Comparison of ENCODE assay signal across 11 cellular contexts in the genomic region with DNA sequence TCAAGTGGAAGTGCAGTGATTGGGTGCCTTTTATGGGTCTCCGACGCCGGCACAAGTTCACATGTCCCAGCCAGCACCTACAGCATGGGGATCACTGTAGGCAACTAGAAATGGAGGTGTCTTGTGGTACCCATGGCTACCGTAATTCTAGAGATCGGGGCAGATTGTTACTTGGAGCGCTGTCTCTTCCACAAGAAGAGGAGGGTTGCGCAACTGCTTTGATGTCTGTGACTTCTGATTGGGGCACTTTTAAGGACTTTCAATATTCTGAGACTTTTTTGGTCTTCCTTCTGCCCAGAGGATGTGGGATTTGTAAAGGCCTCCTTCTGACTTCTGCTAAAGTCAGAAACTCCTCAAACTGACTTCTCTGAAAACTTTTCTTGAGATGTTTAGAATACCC. TPM values are rescaled to one million over a fixed set of nuclear protein-coding genes. Genes with fewer than 3 reads are reported as not detected.
DNase-seq lines count a peak whose midpoint lies in the region; ATAC-seq and TF ChIP-seq lines count a peak whose summit lies in the region.
"Had no signal": no experiment of that assay in that cellular context is flagged by ENCODE, and none has a peak within 500 bp of the region (broad histone marks: within the 10 kb centered on the region; RNA-seq: fewer than 3 reads in every experiment).

No MANE protein-coding gene starts in this region.

- H3K79me1 ChIP-seq in mesenchymal stem cell (replicated peaks; ENCODE audit: low read length, poor library complexity, severe bottlenecking): peaks cover 11% of the 10 kb centered on the region

- H3K4me3 Mint-ChIP-seq in activated CD4-positive, alpha-beta T cell treated with anti-CD3 and anti-CD28 coated beads for 36 hours: no peak overlapping the region

- no peak overlapping the region for H2BK5ac ChIP-seq in mesenchymal stem cell (ENCODE audit: low read depth, low read length, poor library complexity, severe bottlenecking)

- H3K18ac ChIP-seq in mesenchymal stem cell (ENCODE audit: low read depth in 1 of 2, low read length in 2 of 2): no peak overlapping the region

- H3K36me3 ChIP-seq in mesenchymal stem cell (ENCODE audit: control insufficient read depth in 1 of 2, insufficient read depth in 2 of 2, low read depth in 1 of 2, low read length in 2 of 2): peaks cover 20 to 32% of the 10 kb centered on the region in 2 experiments
- peaks cover 2 to 5% of the 10 kb centered on the region in 2 donors for H3K36me3 ChIP-seq in thyroid gland

- H3K27ac ChIP-seq in mesenchymal stem cell (ENCODE audit: low read length, poor library complexity, severe bottlenecking) (peak overlapping the region; percentile 5), thyroid gland (peak overlapping the region in 2 of 3 donors; percentile 60 to 61)
- H3K27ac ChIP-seq: 22Rv1 had no signal

- no peak overlapping the region for H3K23ac ChIP-seq in mesenchymal stem cell (ENCODE audit: low read length in 2 of 2)

- H2AFZ ChIP-seq in mesenchymal stem cell (ENCODE audit: low read depth, low read length): no peak overlapping the region

- H2BK120ac ChIP-seq in mesenchymal stem cell (ENCODE audit: low read depth, low read length): no peak overlapping the region

- H3K36me3 Mint-ChIP-seq in activated CD4-positive, alpha-beta T cell treated with anti-CD3 and anti-CD28 coated beads for 36 hours (ENCODE audit: low read depth): no peaks in the 10 kb centered on the region
- H3K36me3 Mint-ChIP-seq: activated naive CD4-positive, alpha-beta T cell treated with anti-CD3 and anti-CD28 coated beads, Interleukin-2, amount 10 ng/mL, durations not matched to agents 7 days and 5 days had no signal

- no peak overlapping the region for H2BK15ac ChIP-seq in mesenchymal stem cell (ENCODE audit: low read depth, poor library complexity, severe bottlenecking)

- intact Hi-C loops in thyroid gland (cut with DNase I) (loop anchor here (2.0 kb wide), 1 partner anchor 68 kb away; no protein-coding TSS in a partner anchor), lower leg skin (cut with DNase I; ENCODE audit: low total_unique reads) (loop anchor here (10.0 kb wide), 1 partner anchor 824 kb away; no protein-coding TSS in a partner anchor)
- intact Hi-C loops in activated CD4-positive, alpha-beta T cell treated with anti-CD3 and anti-CD28 coated beads for 36 hours (cut with DNase I, micrococcal nuclease): loop anchor here in 1 of 2 experiments (2.0 kb wide), 1 partner anchor 556 kb away; no protein-coding TSS in a partner anchor

- no peak overlapping the region for H3K27ac Mint-ChIP-seq in activated CD4-positive, alpha-beta T cell treated with anti-CD3 and anti-CD28 coated beads for 36 hours

- no peak overlapping the region for H3K4me2 ChIP-seq in mesenchymal stem cell (ENCODE audit: low read length, poor library complexity, severe bottlenecking)

- H3K14ac ChIP-seq in mesenchymal stem cell (ENCODE audit: low read length in 2 of 2): no peak overlapping the region

- no peak overlapping the region for H3K4ac ChIP-seq in mesenchymal stem cell (ENCODE audit: low read depth in 1 of 2, low read length in 2 of 2)

- H3K9me3 ChIP-seq in mesenchymal stem cell (ENCODE audit: control insufficient read depth, low read length) (no peaks in the 10 kb centered on the region), thyroid gland (no peaks in the 10 kb centered on the region)

- H3K4me1 ChIP-seq in mesenchymal stem cell (ENCODE audit: control insufficient read depth, insufficient read depth, low read depth, low read length): peaks cover 7% of the 10 kb centered on the region
- peaks cover 0 to 17% of the 10 kb centered on the region in 2 donors for H3K4me1 ChIP-seq in thyroid gland

- CTCF ChIA-PET in activated CD4-positive, alpha-beta T cell treated with anti-CD3 and anti-CD28 coated beads for 36 hours (lab: Charles Lee): interaction anchor here (0.6 to 7.2 kb wide), 46 partner anchors 9 to 560 kb away, joined by 3 to 142 read pairs (median 8); a partner anchor contains a TSS

- TF ChIP-seq POLR2A in thyroid gland (IDR thresholded peaks at IDR 0.05): no peak
- no peak for TF ChIP-seq POLR2A in lower leg skin (IDR thresholded peaks at IDR 0.05)

- peak overlapping the region; percentile 31 for H4K91ac ChIP-seq in mesenchymal stem cell (ENCODE audit: low read length)

- no peaks in the 10 kb centered on the region for H3K27me3 Mint-ChIP-seq in activated CD4-positive, alpha-beta T cell treated with anti-CD3 and anti-CD28 coated beads for 36 hours
- H3K27me3 Mint-ChIP-seq: activated naive CD4-positive, alpha-beta T cell treated with anti-CD3 and anti-CD28 coated beads, Interleukin-2, amount 10 ng/mL, durations not matched to agents 7 days and 5 days had no signal

- H3K27me3 ChIP-seq in mesenchymal stem cell (ENCODE audit: control insufficient read depth in 1 of 2, insufficient read depth in 1 of 2, low read length in 2 of 2) (no peaks in the 10 kb centered on the region), thyroid gland (no peaks in the 10 kb centered on the region)

- no peaks in the 10 kb centered on the region for H3K9me3 Mint-ChIP-seq in activated CD4-positive, alpha-beta T cell treated with anti-CD3 and anti-CD28 coated beads for 36 hours (ENCODE audit: low read depth)
- H3K9me3 Mint-ChIP-seq: activated naive CD4-positive, alpha-beta T cell treated with anti-CD3 and anti-CD28 coated beads, Interleukin-2, amount 10 ng/mL, durations not matched to agents 7 days and 5 days had no signal

- peak; percentile 44 for DNase-seq in DMS 273 (lab: John Stamatoyannopoulos, UW; ENCODE audit: unreplicated experiment)
- DNase-seq in DMS 273 treated with DMSO at 0.1 percent for 48 hours (lab: John Stamatoyannopoulos, UW): no peak
- DNase-seq in choroid plexus epithelial cell (ENCODE audit: low read depth): peak; percentile 24
- no peak for DNase-seq in mesenchymal stem cell
- DNase-seq in thyroid gland: no peak
- no peak for DNase-seq in lower leg skin (ENCODE audit: low spot score in 2 of 2)
- DNase-seq in activated CD4-positive, alpha-beta T cell treated with anti-CD3 and anti-CD28 coated beads for 36 hours: no peak
- DNase-seq: GOT3 had no signal

- POLR2A ChIA-PET in activated CD4-positive, alpha-beta T cell treated with anti-CD3 and anti-CD28 coated beads for 36 hours (lab: Charles Lee): interaction anchor here (1.0 to 1.1 kb wide), 2 partner anchors 26 to 67 kb away, joined by 3 to 4 read pairs; no protein-coding TSS in a partner anchor

- H2BK12ac ChIP-seq in mesenchymal stem cell (ENCODE audit: low read length in 2 of 2): peak overlapping the region in 1 of 2 experiments; percentile 1

- TF ChIP-seq CTCF in choroid plexus epithelial cell (conservative IDR thresholded peaks at IDR 0.05; ENCODE audit: low read depth, low read length) (no peak), thyroid gland (IDR thresholded peaks at IDR 0.05) (no peak), lower leg skin (IDR thresholded peaks at IDR 0.05) (no peak)

- H3K9ac ChIP-seq in mesenchymal stem cell (ENCODE audit: low read length): peak overlapping the region; percentile 53

- no peak overlapping the region for H3K4me3 ChIP-seq in choroid plexus epithelial cell (ENCODE audit: low read depth, low read length)
- no peak overlapping the region for H3K4me3 ChIP-seq in mesenchymal stem cell (ENCODE audit: insufficient read depth in 1 of 2, low read depth in 1 of 2, low read length in 2 of 2)
- no peak overlapping the region for H3K4me3 ChIP-seq in thyroid gland (replicated peaks in 1 of 3)
- H3K4me3 ChIP-seq in lower leg skin (ENCODE audit: low read depth, poor library complexity, severe bottlenecking): no peak overlapping the region

- ATAC-seq in activated CD4-positive, alpha-beta T cell treated with anti-CD3 and anti-CD28 coated beads for 36 hours: no peak
- no peak for ATAC-seq in GM21619 (IDR thresholded peaks at IDR 0.05; ENCODE audit: unreplicated experiment)

- WGBS in mesenchymal stem cell: 95% methylated on average over 7 of the region's 7 CpGs
- 85 to 90% methylated on average over 7 of the region's 7 CpGs for WGBS in thyroid gland, 2 donors
- WGBS in lower leg skin, 2 donors: 79 to 86% methylated on average over 7 of the region's 7 CpGs

- peaks cover 5% of the 10 kb centered on the region for H3K4me1 Mint-ChIP-seq in activated CD4-positive, alpha-beta T cell treated with anti-CD3 and anti-CD28 coated beads for 36 hours

- H4K8ac ChIP-seq in mesenchymal stem cell (ENCODE audit: low read length): no peak overlapping the region

- no peak overlapping the region for H2AK5ac ChIP-seq in mesenchymal stem cell (ENCODE audit: low read length, severe bottlenecking)

RNA-seq across cellular contexts. Expression of a gene that starts 41.9 kb away (rescaled TPM):
- polyA plus RNA-seq in mesenchymal stem cell (2013, experiment 1 of 2): 137 TPM
- 143 TPM for polyA plus RNA-seq in mesenchymal stem cell (2013, experiment 2 of 2)
- total RNA-seq in thyroid gland (10 to 100 TPM; 30.1 to 68.7 (median 37.7) TPM), lower leg skin (100 to 1,000 TPM in 2 of 4 donors, 10 to 100 TPM in 2; 67.9 to 136 (median 105) TPM)
- 10 to 100 TPM; 21.0 to 31.5 TPM for total RNA-seq in activated CD4-positive, alpha-beta T cell treated with anti-CD3 and anti-CD28 coated beads for 36 hours

RNA-seq across cellular contexts. Expression of a gene that starts 49.5 kb away (rescaled TPM):
- polyA plus RNA-seq in mesenchymal stem cell (2013, experiment 1 of 2): 279 TPM
- 271 TPM for polyA plus RNA-seq in mesenchymal stem cell (2013, experiment 2 of 2)
- 10 to 100 TPM; 58.7 to 85.7 (median 68.0) TPM for total RNA-seq in thyroid gland
- total RNA-seq in lower leg skin: 10 to 100 TPM; 16.7 to 39.4 (median 28.2) TPM
- 1 to 10 TPM; 3.3 to 3.5 TPM for total RNA-seq in activated CD4-positive, alpha-beta T cell treated with anti-CD3 and anti-CD28 coated beads for 36 hours

Comparison
In these comparisons a context has a peak if more than half of its experiments do, and no peak if none do; other contexts are left out.
1. DNase-seq: peak in DMS 273 (single experiment) and choroid plexus epithelial cell (single experiment); none in DMS 273 treated with DMSO at 0.1 percent for 48 hours (single experiment), mesenchymal stem cell (single experiment), thyroid gland (0 of 2), lower leg skin (0 of 2) and activated CD4-positive, alpha-beta T cell treated with anti-CD3 and anti-CD28 coated beads for 36 hours (single experiment).